ENCODE assay signal across 8 cellular contexts in the genomic region with DNA sequence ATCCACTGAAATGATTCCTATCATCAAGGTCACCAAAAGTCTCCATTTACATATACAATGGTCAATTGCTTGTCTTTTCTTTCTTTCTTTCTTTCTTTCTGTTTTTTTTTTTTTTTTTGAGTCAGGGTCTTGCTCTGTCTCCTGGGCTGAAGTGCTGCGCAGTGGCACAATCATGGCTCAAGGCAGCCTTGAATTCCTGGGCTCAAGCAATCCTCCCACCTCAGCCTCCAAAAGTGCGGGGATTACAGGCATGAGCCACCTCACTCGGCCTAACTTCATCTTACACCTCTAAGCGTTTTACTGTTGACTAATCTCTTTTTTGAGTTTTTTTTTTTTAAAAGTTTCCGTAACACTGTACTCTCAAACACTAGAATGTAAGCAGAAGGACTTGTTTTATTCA. TPM values are rescaled to one million over a fixed set of nuclear protein-coding genes. Genes with fewer than 3 reads are reported as not detected.
A peak's percentile ranks its signal among the peaks of the same experiment; 100 is the strongest.
DNase-seq lines count a peak whose midpoint lies in the region; ATAC-seq, FAIRE-seq and TF ChIP-seq lines count a peak whose summit lies in the region.

No MANE protein-coding gene starts in this region.

- H3K4me3 ChIP-seq in GM12865 (ENCODE audit: low read depth, low read length) (peak overlapping the region; percentile 85), fibroblast of pulmonary artery (replicated peaks; ENCODE audit: low read depth, low read length) (peak overlapping the region; percentile 98), rectal smooth muscle tissue (ENCODE audit: low read length) (peak overlapping the region; percentile 99)

- FAIRE-seq in RCC 7860 (lab: Jason Lieb, UNC), result no peak

- peak overlapping the region; percentile 95 for H3K4me3 Mint-ChIP-seq in T-helper 17 cell

- H3K9ac ChIP-seq in rectal smooth muscle tissue (ENCODE audit: low read length), result no peak overlapping the region

- no peak for ATAC-seq in T-helper 17 cell
- no peak for ATAC-seq in HG03432 (IDR thresholded peaks at IDR 0.05; ENCODE audit: unreplicated experiment)
- no peak for ATAC-seq in GM21447 (IDR thresholded peaks at IDR 0.05; ENCODE audit: unreplicated experiment)

- H3K36me3 ChIP-seq in rectal smooth muscle tissue (ENCODE audit: control insufficient read depth, insufficient read depth, low read length), result peaks cover 10% of the 10 kb centered on the region

- H3K4me1 Mint-ChIP-seq in T-helper 17 cell, result peaks cover 23% of the 10 kb centered on the region

- H3K27ac Mint-ChIP-seq in T-helper 17 cell, result peak overlapping the region; percentile 92

- H3K27me3 Mint-ChIP-seq in T-helper 17 cell, result no peaks in the 10 kb centered on the region

- TF ChIP-seq CTCF in GM12865 (IDR thresholded peaks at IDR 0.05; ENCODE audit: insufficient read depth, low read depth, low read length, missing control alignments) (no peak), fibroblast of pulmonary artery (IDR thresholded peaks at IDR 0.05; ENCODE audit: low read length, missing control alignments) (no peak)

- no peaks in the 10 kb centered on the region for H3K9me3 ChIP-seq in T-helper 17 cell (ENCODE audit: control insufficient read depth, low read length, poor library complexity, severe bottlenecking)

- no peaks in the 10 kb centered on the region for H3K27me3 ChIP-seq in rectal smooth muscle tissue (ENCODE audit: control insufficient read depth, insufficient read depth, low read length)

- no peak overlapping the region for H3K27ac ChIP-seq in rectal smooth muscle tissue (ENCODE audit: low read depth, low read length)

- no peak for DNase-seq in GM12865 (ENCODE audit: low read depth)
- no peak for DNase-seq in T-helper 17 cell
- no peak for DNase-seq in fibroblast of pulmonary artery (ENCODE audit: low read depth)
- DNase-seq in epidermal melanocyte (ENCODE audit: insufficient read length, low spot score), result no peak
- no peak for DNase-seq in RCC 7860 (ENCODE audit: low spot score)

- peaks cover 8% of the 10 kb centered on the region for H3K4me1 ChIP-seq in rectal smooth muscle tissue (ENCODE audit: control insufficient read depth, insufficient read depth, low read length)

- H3K36me3 Mint-ChIP-seq in T-helper 17 cell (ENCODE audit: low read depth), result no peaks in the 10 kb centered on the region

RNA-seq across cellular contexts. Expression of gene SF3B6, which starts 0.9 kb away (rescaled TPM):
- 10 to 100 TPM; 48.8 to 51.5 TPM for total RNA-seq in T-helper 17 cell

RNA-seq across cellular contexts. Expression of gene TP53I3, which starts 9.4 kb away (rescaled TPM):
- total RNA-seq in T-helper 17 cell, result under 1 TPM; 0.17 to 0.34 TPM

RNA-seq across cellular contexts. Expression of gene FKBP1B, which starts 25.7 kb away (rescaled TPM):
- total RNA-seq in T-helper 17 cell, result 1 to 10 TPM in 1 of 2 donors, under 1 TPM in 1; 0.27 to 2.6 TPM

RNA-seq across cellular contexts. Expression of gene WDCP, which starts 28.1 kb away (rescaled TPM):
- total RNA-seq in T-helper 17 cell, result 1 to 10 TPM; 3.4 to 3.7 TPM

RNA-seq across cellular contexts. Expression of gene PFN4, which starts 47.9 kb away (rescaled TPM):
- not detected for total RNA-seq in T-helper 17 cell
